Comparison of ENCODE assay signal across 1 cellular context in the genomic region with DNA sequence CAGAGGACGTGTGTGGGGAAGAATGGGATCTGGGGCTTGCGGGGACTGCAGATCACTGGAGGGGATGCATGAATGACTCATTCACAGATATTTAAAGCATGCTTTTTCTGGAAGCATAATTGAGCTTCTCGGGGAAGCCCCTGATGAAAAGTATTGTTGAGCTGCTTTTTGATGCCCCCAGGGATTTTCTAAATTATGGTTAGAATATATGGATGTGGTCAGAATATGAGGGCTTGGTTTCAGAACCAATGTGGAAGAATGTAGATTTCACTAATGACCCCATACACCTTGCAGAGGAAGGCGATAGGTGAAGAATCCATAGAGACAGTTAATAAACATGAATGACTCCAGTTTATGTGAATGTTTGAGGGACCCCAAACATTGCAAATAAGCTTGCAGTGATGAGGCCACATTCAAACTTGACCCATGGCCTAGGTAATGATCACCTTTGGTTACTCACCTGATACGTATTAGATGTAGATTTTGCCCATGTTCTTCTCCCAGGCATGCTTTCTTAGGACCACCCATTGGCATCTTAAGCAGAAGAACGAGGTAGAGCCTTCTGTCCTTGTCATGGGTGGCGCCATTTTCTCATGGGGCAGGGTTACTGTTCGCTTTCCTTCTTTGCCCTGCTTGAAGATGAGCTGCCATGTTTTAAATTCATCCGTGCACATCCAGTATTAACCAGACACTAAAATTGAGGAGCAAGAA.
TF ChIP-seq lines count a peak whose summit lies in the region.

No MANE protein-coding gene starts in this region.

TF ChIP-seq in K562, 482 proteins besides CTCF, POLR2A, EP300 and RAD21:
- TF ChIP-seq, protein P1, sequence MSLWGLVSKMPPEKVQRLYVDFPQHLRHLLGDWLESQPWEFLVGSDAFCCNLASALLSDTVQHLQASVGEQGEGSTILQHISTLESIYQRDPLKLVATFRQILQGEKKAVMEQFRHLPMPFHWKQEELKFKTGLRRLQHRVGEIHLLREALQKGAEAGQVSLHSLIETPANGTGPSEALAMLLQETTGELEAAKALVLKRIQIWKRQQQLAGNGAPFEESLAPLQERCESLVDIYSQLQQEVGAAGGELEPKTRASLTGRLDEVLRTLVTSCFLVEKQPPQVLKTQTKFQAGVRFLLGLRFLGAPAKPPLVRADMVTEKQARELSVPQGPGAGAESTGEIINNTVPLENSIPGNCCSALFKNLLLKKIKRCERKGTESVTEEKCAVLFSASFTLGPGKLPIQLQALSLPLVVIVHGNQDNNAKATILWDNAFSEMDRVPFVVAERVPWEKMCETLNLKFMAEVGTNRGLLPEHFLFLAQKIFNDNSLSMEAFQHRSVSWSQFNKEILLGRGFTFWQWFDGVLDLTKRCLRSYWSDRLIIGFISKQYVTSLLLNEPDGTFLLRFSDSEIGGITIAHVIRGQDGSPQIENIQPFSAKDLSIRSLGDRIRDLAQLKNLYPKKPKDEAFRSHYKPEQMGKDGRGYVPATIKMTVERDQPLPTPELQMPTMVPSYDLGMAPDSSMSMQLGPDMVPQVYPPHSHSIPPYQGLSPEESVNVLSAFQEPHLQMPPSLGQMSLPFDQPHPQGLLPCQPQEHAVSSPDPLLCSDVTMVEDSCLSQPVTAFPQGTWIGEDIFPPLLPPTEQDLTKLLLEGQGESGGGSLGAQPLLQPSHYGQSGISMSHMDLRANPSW (CRISPR knock-in tag; IDR thresholded peaks at IDR 0.05), result no peak
- TF ChIP-seq PTRF (tag; IDR thresholded peaks at IDR 0.05) (peak; percentile 58; the same call in 1 of the 2 replicates), NR2C1 (IDR thresholded peaks at IDR 0.05) (no peak), NR2C1 (tag; IDR thresholded peaks at IDR 0.05) (0 out of 2 replicates have a peak, but pooled peaks have one; percentile 22), ZNF592 (IDR thresholded peaks at IDR 0.05) (peak; percentile 66)
